In genomic region chr1:66397192-66397591, GRCh38 we compare ENCODE assay signal across 1 cellular context.
TF ChIP-seq lines count a peak whose summit lies in the region.

No MANE protein-coding gene starts in this region.

TF ChIP-seq in HepG2, 621 proteins besides CTCF, POLR2A, EP300 and RAD21 (continued from another document):
- no peak for TF ChIP-seq KIAA2018 (CRISPR knock-in tag; IDR thresholded peaks at IDR 0.05; ENCODE audit: borderline replicate concordance)
- no peak for TF ChIP-seq TRIM22 (IDR thresholded peaks at IDR 0.05)
- no peak for TF ChIP-seq ARNT2 (CRISPR knock-in tag; IDR thresholded peaks at IDR 0.05; ENCODE audit: low read depth)
- no peak for TF ChIP-seq ZNF556 (CRISPR knock-in tag; IDR thresholded peaks at IDR 0.05; ENCODE audit: borderline replicate concordance)
- TF ChIP-seq TBX3 (IDR thresholded peaks at IDR 0.05; ENCODE audit: borderline replicate concordance): no peak
- TF ChIP-seq ZMYM2 (CRISPR knock-in tag; IDR thresholded peaks at IDR 0.05): no peak
- no peak for TF ChIP-seq NCOR1 (IDR thresholded peaks at IDR 0.05; ENCODE audit: borderline replicate concordance, low read length)
- no peak for TF ChIP-seq SALL1 (CRISPR knock-in tag; IDR thresholded peaks at IDR 0.05)
- TF ChIP-seq KLF12 (CRISPR knock-in tag; IDR thresholded peaks at IDR 0.05; ENCODE audit: borderline replicate concordance): no peak
- TF ChIP-seq ZSCAN29 (CRISPR knock-in tag; conservative IDR thresholded peaks at IDR 0.05): no peak
- TF ChIP-seq GTF3A (CRISPR knock-in tag; conservative IDR thresholded peaks at IDR 0.05): no peak
- no peak for TF ChIP-seq ATM (IDR thresholded peaks at IDR 0.05; ENCODE audit: borderline replicate concordance)
- no peak for TF ChIP-seq FOXP1 (IDR thresholded peaks at IDR 0.05)
- TF ChIP-seq FOXP1 (CRISPR knock-in tag; IDR thresholded peaks at IDR 0.05): no peak
TF ChIP-seq in HepG2: peak in this region for 0.
